Comparison of ENCODE assay signal across 8 cellular contexts in genomic region chr9:128420651-128421473, GRCh38. TPM values are rescaled to one million over a fixed set of nuclear protein-coding genes. Genes with fewer than 3 reads are reported as not detected.
DNase-seq lines count a peak whose midpoint lies in the region; ATAC-seq and TF ChIP-seq lines count a peak whose summit lies in the region.

CERCAM (plus strand) TSS chr9:128420857; CDS start chr9:128420878, 21 bp downstream.

- peak; percentile 19 for TF ChIP-seq CTCF in kidney epithelial cell (IDR thresholded peaks at IDR 0.05; ENCODE audit: insufficient read depth, low read length, poor library complexity, severe bottlenecking)

- no peak within 1 kb of the TSS for H3K27ac ChIP-seq in HUES48 (ENCODE audit: low read depth, low read length)

- H3K9ac ChIP-seq in HUES48 (ENCODE audit: low read depth, low read length), result no peak within 1 kb of the TSS

- H3K4me3 ChIP-seq in HUES48 (ENCODE audit: low read depth, low read length), result peak within 1 kb of the TSS; percentile 83
- peak within 1 kb of the TSS; percentile 78 for H3K4me3 ChIP-seq in kidney epithelial cell (ENCODE audit: low read depth, low read length)

- H3K4me1 ChIP-seq in HUES48 (ENCODE audit: control insufficient read depth, insufficient read depth, low read length), result peaks cover 11% of the 10 kb centered on the region; the same call in 1 of the 2 replicates

- peak; percentile 13 for DNase-seq in DMS114 treated with DMSO at 0.1 percent for 48 hours (lab: John Stamatoyannopoulos, UW; ENCODE audit: unreplicated experiment)
- peak; percentile 62 for DNase-seq in UCSD-AML1 (lab: John Stamatoyannopoulos, UW; ENCODE audit: unreplicated experiment)
- peak; percentile 86 for DNase-seq in cerebellum (ENCODE audit: low spot score)
- no peak for DNase-seq in kidney epithelial cell (ENCODE audit: low read depth)
- peak; percentile 17 to 43 for DNase-seq in stimulated activated CD4-positive, alpha-beta T cell treated with anti-CD3 and anti-CD28 coated beads, Interleukin-1b, Interleukin-23, amount 100 ng/mL, for 4 hours (ENCODE audit: low read depth in 2 of 2)
- no peak for DNase-seq in OCI-M2 (lab: John Stamatoyannopoulos, UW; ENCODE audit: unreplicated experiment)

- ATAC-seq in GM21381 (IDR thresholded peaks at IDR 0.05; ENCODE audit: unreplicated experiment), result peak; percentile 72

- no peaks in the 10 kb centered on the region for H3K9me3 ChIP-seq in HUES48 (ENCODE audit: control insufficient read depth, insufficient read depth, low read length)

- H3K36me3 ChIP-seq in HUES48 (ENCODE audit: control insufficient read depth, insufficient read depth, low read length), result no peaks in the 10 kb centered on the region
- no peaks in the 10 kb centered on the region for H3K36me3 ChIP-seq in kidney epithelial cell (ENCODE audit: control insufficient read depth, insufficient read depth, low read length)

- H3K27me3 ChIP-seq in HUES48 (ENCODE audit: control insufficient read depth, insufficient read depth, low read length), result peaks cover 65% of the 10 kb centered on the region
- H3K27me3 ChIP-seq in kidney epithelial cell (ENCODE audit: control insufficient read depth, insufficient read depth, low read length), result peaks cover 6% of the 10 kb centered on the region

RNA-seq across cellular contexts. Expression of gene CERCAM, which starts in this region (rescaled TPM):
- total RNA-seq in cerebellum, result 11.5 TPM
- 105 and 114 TPM in 2 replicates for total RNA-seq in kidney epithelial cell

Comparison
In these comparisons a context has a peak if more than half of its experiments do, and no peak if none do; other contexts are left out.
1. DNase-seq: peak in DMS114 treated with DMSO at 0.1 percent for 48 hours (single experiment), UCSD-AML1 (single experiment), cerebellum (single experiment) and stimulated activated CD4-positive, alpha-beta T cell treated with anti-CD3 and anti-CD28 coated beads, Interleukin-1b, Interleukin-23, amount 100 ng/mL, for 4 hours (2 of 2); none in kidney epithelial cell (single experiment) and OCI-M2 (single experiment).